Comparison of ENCODE assay signal across 9 cellular contexts in genomic region chr7:138097064-138097741, GRCh38.
DNase-seq lines count a peak whose midpoint lies in the region; ATAC-seq and TF ChIP-seq lines count a peak whose summit lies in the region.
"Had no signal": no experiment of that assay in that cellular context is flagged by ENCODE, and none has a peak within 500 bp of the region (broad histone marks: within the 10 kb centered on the region; RNA-seq: fewer than 3 reads in every experiment).

No MANE protein-coding gene starts in this region.

- no peak overlapping the region for H3K27ac Mint-ChIP-seq in nephron
- H3K27ac Mint-ChIP-seq in stimulated activated memory B cell treated with anti-CD40 and anti-IgM and Interleukin-4, amounts not matched to agents 10 μg/mL and 1 μg/mL and 100 μg/mL, for 72 hours: no peak overlapping the region

- no peaks in the 10 kb centered on the region for H3K4me1 Mint-ChIP-seq in nephron
- H3K4me1 Mint-ChIP-seq in stimulated activated memory B cell treated with anti-CD40 and anti-IgM and Interleukin-4, amounts not matched to agents 10 μg/mL and 1 μg/mL and 100 μg/mL, for 72 hours: no peaks in the 10 kb centered on the region
- H3K4me1 Mint-ChIP-seq: naive B cell had no signal

- no peaks in the 10 kb centered on the region for H3K9me3 Mint-ChIP-seq in nephron
- H3K9me3 Mint-ChIP-seq in stimulated activated memory B cell treated with anti-CD40 and anti-IgM and Interleukin-4, amounts not matched to agents 10 μg/mL and 1 μg/mL and 100 μg/mL, for 72 hours: peaks cover 2% of the 10 kb centered on the region

- TF ChIP-seq CTCF in nephron (IDR thresholded peaks at IDR 0.05; ENCODE audit: unreplicated experiment in 3 of 3): peak in 2 of 3 experiments; percentile 18 to 23

- DNase-seq in SIG-M5 treated with dmso at 0.1 percent for 504 hours (lab: John Stamatoyannopoulos, UW; ENCODE audit: unreplicated experiment): peak; percentile 51
- DNase-seq in SIG-M5 (lab: John Stamatoyannopoulos, UW): no peak
- peak; percentile 43 for DNase-seq in KBM-7
- DNase-seq in activated CD4-positive, alpha-beta T cell treated with anti-CD3 and anti-CD28 coated beads, Interleukin-2, amount 50 U/mL, for 1 hour: peak; percentile 2
- DNase-seq in midbrain (lab: John Stamatoyannopoulos, UW): no peak
- DNase-seq: naive B cell had no signal

- no peak overlapping the region for H3K4me3 Mint-ChIP-seq in nephron
- no peak overlapping the region for H3K4me3 Mint-ChIP-seq in stimulated activated memory B cell treated with anti-CD40 and anti-IgM and Interleukin-4, amounts not matched to agents 10 μg/mL and 1 μg/mL and 100 μg/mL, for 72 hours
- H3K4me3 Mint-ChIP-seq: naive B cell had no signal

- H3K36me3 Mint-ChIP-seq in nephron (ENCODE audit: low read depth): no peaks in the 10 kb centered on the region
- no peaks in the 10 kb centered on the region for H3K36me3 Mint-ChIP-seq in stimulated activated memory B cell treated with anti-CD40 and anti-IgM and Interleukin-4, amounts not matched to agents 10 μg/mL and 1 μg/mL and 100 μg/mL, for 72 hours

- no peaks in the 10 kb centered on the region for H3K27me3 Mint-ChIP-seq in nephron (ENCODE audit: low read depth)
- no peaks in the 10 kb centered on the region for H3K27me3 Mint-ChIP-seq in stimulated activated memory B cell treated with anti-CD40 and anti-IgM and Interleukin-4, amounts not matched to agents 10 μg/mL and 1 μg/mL and 100 μg/mL, for 72 hours

- no peak for ATAC-seq in stimulated activated memory B cell treated with anti-CD40 and anti-IgM and Interleukin-4, amounts not matched to agents 10 μg/mL and 1 μg/mL and 100 μg/mL, for 72 hours
- no peak for ATAC-seq in GM19395 (IDR thresholded peaks at IDR 0.05; ENCODE audit: unreplicated experiment)

- in situ Hi-C loops in KBM-7 (cut with MboI; ENCODE audit: low pct_unique_long_range_greater_than_20kb, low sequenced_read_pairs): no loop called here

Comparison
In these comparisons a context has a peak if more than half of its experiments do, and no peak if none do; other contexts are left out.
1. DNase-seq: peak in SIG-M5 treated with dmso at 0.1 percent for 504 hours (single experiment), KBM-7 (single experiment) and activated CD4-positive, alpha-beta T cell treated with anti-CD3 and anti-CD28 coated beads, Interleukin-2, amount 50 U/mL, for 1 hour (single experiment); none in SIG-M5 (single experiment) and midbrain (single experiment).